23 cellular contexts compared by ENCODE assay signal in the genomic region with DNA sequence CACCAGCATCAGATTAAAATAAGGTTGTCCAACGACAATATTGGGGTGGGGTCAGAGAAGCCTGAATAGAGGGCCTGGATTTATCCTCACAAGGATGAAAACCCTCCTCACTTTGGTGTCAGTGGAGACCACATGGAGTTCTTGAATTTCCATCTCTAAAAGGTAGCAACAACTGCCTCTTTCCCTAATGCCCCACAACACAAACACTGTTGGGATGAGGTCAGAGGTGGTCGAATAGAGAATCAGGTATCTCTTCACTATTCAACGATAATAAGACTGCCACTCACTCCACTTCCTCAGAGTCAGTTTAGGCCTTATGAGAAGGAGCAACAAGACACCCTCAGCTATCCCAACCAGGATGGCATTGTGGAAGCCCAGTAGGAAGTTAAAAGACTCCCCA.
"Had no signal": no experiment of that assay in that cellular context is flagged by ENCODE, and none has a peak within 500 bp of the region (broad histone marks: within the 10 kb centered on the region; RNA-seq: fewer than 3 reads in every experiment).

No MANE protein-coding gene starts in this region.

- H2AFZ ChIP-seq: parathyroid adenoma had no signal

- H3K4me2 ChIP-seq: smooth muscle cell had no signal

- H3K4me3 ChIP-seq: coronary artery, lung, prostate gland, right atrium auricular region, smooth muscle cell, suprapubic skin, thyroid gland had no signal

- H3K79me2 ChIP-seq: parathyroid adenoma had no signal

- H3K36me3 ChIP-seq: prostate gland, right atrium auricular region, suprapubic skin, thyroid gland had no signal

- ATAC-seq: left lobe of liver; natural killer cell; sciatic nerve; stimulated activated naive CD8-positive, alpha-beta T cell treated with anti-CD3 and anti-CD28 coated beads, Interleukin-15, amount 100 ng/mL, for 72 hours had no signal

- H3K27me3 ChIP-seq: right atrium auricular region, suprapubic skin, thyroid gland had no signal

- DNase-seq: dermis blood vessel endothelial cell; effector memory CD4-positive, alpha-beta T cell; erythroblast; hypothalamus; kidney; natural killer cell; occipital lobe; stimulated activated CD4-positive, alpha-beta T cell treated with anti-CD3 and anti-CD28 coated beads, Interleukin-12 subunit alpha, Interleukin-12 subunit beta, amount 100 ng/mL, for 4 hours; stimulated activated CD4-positive, alpha-beta T cell treated with anti-CD3 and anti-CD28 coated beads, Interleukin-1b, Interleukin-23, amount 100 ng/mL, for 48 hours; stimulated activated CD4-positive, alpha-beta T cell treated with anti-CD3 and anti-CD28 coated beads, Interleukin-4, amount 100 ng/mL, for 1 hour; stimulated activated CD8-positive, alpha-beta memory T cell treated with anti-CD3 and anti-CD28 coated beads, Interleukin-4, amount 100 ng/mL, for 48 hours; stimulated activated naive CD4-positive, alpha-beta T cell; stimulated activated naive CD8-positive, alpha-beta T cell treated with anti-CD3 and anti-CD28 coated beads, Interleukin-15, amount 100 ng/mL, for 72 hours; thyroid gland had no signal

- H3K9ac ChIP-seq: parathyroid adenoma had no signal

- H3K27ac ChIP-seq: parathyroid adenoma, prostate gland, right atrium auricular region, suprapubic skin, thyroid gland had no signal

- H3K4me1 ChIP-seq: parathyroid adenoma, prostate gland, right atrium auricular region, suprapubic skin, thyroid gland had no signal

- H3K9me3 ChIP-seq: prostate gland, right atrium auricular region, suprapubic skin, thyroid gland had no signal
